In the genomic region with DNA sequence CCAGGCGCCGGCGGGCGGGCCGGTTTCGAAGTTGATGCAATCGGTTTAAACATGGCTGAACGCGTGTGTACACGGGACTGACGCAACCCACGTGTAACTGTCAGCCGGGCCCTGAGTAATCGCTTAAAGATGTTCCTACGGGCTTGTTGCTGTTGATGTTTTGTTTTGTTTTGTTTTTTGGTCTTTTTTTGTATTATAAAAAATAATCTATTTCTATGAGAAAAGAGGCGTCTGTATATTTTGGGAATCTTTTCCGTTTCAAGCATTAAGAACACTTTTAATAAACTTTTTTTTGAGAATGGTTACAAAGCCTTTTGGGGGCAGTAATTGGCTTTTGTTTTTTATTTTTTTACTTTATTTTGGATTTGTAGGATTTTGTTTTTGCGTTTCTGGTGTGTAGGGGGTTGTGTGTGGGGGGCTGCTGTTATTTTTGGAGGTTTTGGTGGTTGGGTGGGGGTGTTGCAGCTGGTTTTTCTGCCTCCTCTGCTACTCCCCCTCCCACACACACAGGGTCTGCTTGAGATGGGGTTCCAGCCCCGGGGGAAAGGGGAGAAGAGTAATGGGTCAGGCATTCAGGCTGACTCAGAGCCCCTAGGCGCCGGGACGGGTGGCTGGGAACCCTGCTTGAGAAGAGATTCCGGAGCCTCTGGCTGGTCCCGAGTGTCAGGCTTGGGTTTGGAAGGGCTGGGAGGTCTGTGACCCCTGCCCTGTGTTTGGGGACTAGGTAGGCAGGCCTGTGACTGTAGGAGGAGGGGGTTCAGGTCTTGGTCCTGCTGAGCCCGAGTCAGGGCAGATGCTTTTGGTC, we compare ENCODE assay signal across 1 cellular context.
TF ChIP-seq lines count a peak whose summit lies in the region.

No MANE protein-coding gene starts in this region.

TF ChIP-seq in HepG2, 621 proteins besides CTCF, POLR2A, EP300 and RAD21 (continued from another document and continues in another):
- TF ChIP-seq, protein P1, sequence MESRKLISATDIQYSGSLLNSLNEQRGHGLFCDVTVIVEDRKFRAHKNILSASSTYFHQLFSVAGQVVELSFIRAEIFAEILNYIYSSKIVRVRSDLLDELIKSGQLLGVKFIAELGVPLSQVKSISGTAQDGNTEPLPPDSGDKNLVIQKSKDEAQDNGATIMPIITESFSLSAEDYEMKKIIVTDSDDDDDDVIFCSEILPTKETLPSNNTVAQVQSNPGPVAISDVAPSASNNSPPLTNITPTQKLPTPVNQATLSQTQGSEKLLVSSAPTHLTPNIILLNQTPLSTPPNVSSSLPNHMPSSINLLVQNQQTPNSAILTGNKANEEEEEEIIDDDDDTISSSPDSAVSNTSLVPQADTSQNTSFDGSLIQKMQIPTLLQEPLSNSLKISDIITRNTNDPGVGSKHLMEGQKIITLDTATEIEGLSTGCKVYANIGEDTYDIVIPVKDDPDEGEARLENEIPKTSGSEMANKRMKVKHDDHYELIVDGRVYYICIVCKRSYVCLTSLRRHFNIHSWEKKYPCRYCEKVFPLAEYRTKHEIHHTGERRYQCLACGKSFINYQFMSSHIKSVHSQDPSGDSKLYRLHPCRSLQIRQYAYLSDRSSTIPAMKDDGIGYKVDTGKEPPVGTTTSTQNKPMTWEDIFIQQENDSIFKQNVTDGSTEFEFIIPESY (CRISPR knock-in tag; IDR thresholded peaks at IDR 0.05), result peak; percentile 50; the same call in 1 of the 2 replicates
- TF ChIP-seq SRSF9 (IDR thresholded peaks at IDR 0.05; ENCODE audit: borderline replicate concordance, insufficient read depth, low read depth, low read length, poor library complexity, severe bottlenecking) (no peak), ZNF501 (CRISPR knock-in tag; IDR thresholded peaks at IDR 0.05) (peak; percentile 4; the same call in 1 of the 2 replicates), FIP1L1 (IDR thresholded peaks at IDR 0.05; ENCODE audit: borderline replicate concordance, insufficient read depth, low read depth, low read length) (0 out of 2 replicates have a peak, but pooled peaks have one; percentile 66), GPN1 (CRISPR knock-in tag; IDR thresholded peaks at IDR 0.05; ENCODE audit: borderline replicate concordance) (no peak), MXD4 (CRISPR knock-in tag; IDR thresholded peaks at IDR 0.05) (peak; percentile 99), POLR2G (IDR thresholded peaks at IDR 0.05; ENCODE audit: low read depth, low read length) (peak; percentile 26; the same call in 1 of the 2 replicates), RBM39 (IDR thresholded peaks at IDR 0.05; ENCODE audit: low read depth, low read length, poor library complexity, severe bottlenecking) (no peak), KLF9 (CRISPR knock-in tag; IDR thresholded peaks at IDR 0.05; ENCODE audit: low read depth) (0 out of 2 replicates have a peak, but pooled peaks have one; percentile 37), SMAD3 (CRISPR knock-in tag; IDR thresholded peaks at IDR 0.05) (peak; percentile 75; the same call in 1 of the 2 replicates), ZGPAT (CRISPR knock-in tag; IDR thresholded peaks at IDR 0.05) (0 out of 2 replicates have a peak, but pooled peaks have one; percentile 57), PRMT3 (CRISPR knock-in tag; IDR thresholded peaks at IDR 0.05; ENCODE audit: borderline replicate concordance, low read depth) (no peak), ZBTB46 (CRISPR knock-in tag; IDR thresholded peaks at IDR 0.05; ENCODE audit: borderline replicate concordance) (0 out of 2 replicates have a peak, but pooled peaks have one; percentile 41), SP1 (IDR thresholded peaks at IDR 0.05) (no peak), SP1 (CRISPR knock-in tag; IDR thresholded peaks at IDR 0.05) (0 out of 2 replicates have a peak, but pooled peaks have one; percentile 7), POLR2AphosphoS5 (IDR thresholded peaks at IDR 0.05; ENCODE audit: low read depth, low read length) (peak; percentile 38), SOX5 (CRISPR knock-in tag; IDR thresholded peaks at IDR 0.05; ENCODE audit: borderline replicate concordance) (peak; percentile 60; the same call in 1 of the 2 replicates), ZNF547 (CRISPR knock-in tag; IDR thresholded peaks at IDR 0.05) (0 out of 2 replicates have a peak, but pooled peaks have one; percentile 58), ZNF3 (CRISPR knock-in tag; IDR thresholded peaks at IDR 0.05) (no peak), KAT8 (CRISPR knock-in tag; IDR thresholded peaks at IDR 0.05) (peak; percentile 76), YY1 (IDR thresholded peaks at IDR 0.05; ENCODE audit: insufficient read depth, insufficient replicate concordance, low read depth, low read length) (peak; percentile 95), ZHX1 (CRISPR knock-in tag; IDR thresholded peaks at IDR 0.05; ENCODE audit: low read depth) (peak; percentile 87; the same call in 1 of the 2 replicates), TBX2 (CRISPR knock-in tag; IDR thresholded peaks at IDR 0.05; ENCODE audit: borderline replicate concordance) (peak; percentile 9; the same call in 1 of the 2 replicates), AGO2 (optimal IDR thresholded peaks at IDR 0.05; ENCODE audit: low read depth, low read length) (peak; percentile 36), ZNF878 (CRISPR knock-in tag; IDR thresholded peaks at IDR 0.05) (0 out of 2 replicates have a peak, but pooled peaks have one; percentile 47), SALL1 (CRISPR knock-in tag; IDR thresholded peaks at IDR 0.05) (peak; percentile 40; the same call in 1 of the 2 replicates), ZNF674 (CRISPR knock-in tag; IDR thresholded peaks at IDR 0.05; ENCODE audit: low read depth) (0 out of 2 replicates have a peak, but pooled peaks have one; percentile 10), ZNF337 (CRISPR knock-in tag; IDR thresholded peaks at IDR 0.05; ENCODE audit: borderline replicate concordance, low read depth) (peak; percentile 33; the same call in 1 of the 2 replicates), YEATS2 (CRISPR knock-in tag; IDR thresholded peaks at IDR 0.05; ENCODE audit: borderline replicate concordance) (peak; percentile 55; the same call in 1 of the 2 replicates), HES4 (CRISPR knock-in tag; IDR thresholded peaks at IDR 0.05; ENCODE audit: borderline replicate concordance) (peak; percentile 60; the same call in 1 of the 2 replicates), HDAC1 (CRISPR knock-in tag; IDR thresholded peaks at IDR 0.05) (peak; percentile 79; the same call in 1 of the 2 replicates), PHF21A (CRISPR knock-in tag; IDR thresholded peaks at IDR 0.05) (peak; percentile 51; the same call in 1 of the 2 replicates), DMAP1 (CRISPR knock-in tag; IDR thresholded peaks at IDR 0.05) (peak; percentile 84; the same call in 1 of the 2 replicates), TFAP4 (IDR thresholded peaks at IDR 0.05; ENCODE audit: borderline replicate concordance, low read depth) (peak; percentile 70), KLF13 (CRISPR knock-in tag; IDR thresholded peaks at IDR 0.05) (no peak), FOXK1 (CRISPR knock-in tag; IDR thresholded peaks at IDR 0.05; ENCODE audit: borderline replicate concordance, low read depth) (peak; percentile 94), NFIC (IDR thresholded peaks at IDR 0.05; ENCODE audit: low read length) (peak; percentile 64; the same call in 1 of the 2 replicates), ZNF577 (CRISPR knock-in tag; IDR thresholded peaks at IDR 0.05; ENCODE audit: borderline replicate concordance, low read depth) (no peak; the same call in 1 of the 2 replicates), SSRP1 (CRISPR knock-in tag; IDR thresholded peaks at IDR 0.05) (peak; percentile 96)
- TF ChIP-seq, protein P2, sequence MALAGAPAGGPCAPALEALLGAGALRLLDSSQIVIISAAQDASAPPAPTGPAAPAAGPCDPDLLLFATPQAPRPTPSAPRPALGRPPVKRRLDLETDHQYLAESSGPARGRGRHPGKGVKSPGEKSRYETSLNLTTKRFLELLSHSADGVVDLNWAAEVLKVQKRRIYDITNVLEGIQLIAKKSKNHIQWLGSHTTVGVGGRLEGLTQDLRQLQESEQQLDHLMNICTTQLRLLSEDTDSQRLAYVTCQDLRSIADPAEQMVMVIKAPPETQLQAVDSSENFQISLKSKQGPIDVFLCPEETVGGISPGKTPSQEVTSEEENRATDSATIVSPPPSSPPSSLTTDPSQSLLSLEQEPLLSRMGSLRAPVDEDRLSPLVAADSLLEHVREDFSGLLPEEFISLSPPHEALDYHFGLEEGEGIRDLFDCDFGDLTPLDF (CRISPR knock-in tag; IDR thresholded peaks at IDR 0.05), result no peak; the same call in 1 of the 2 replicates
- TF ChIP-seq, protein P3, sequence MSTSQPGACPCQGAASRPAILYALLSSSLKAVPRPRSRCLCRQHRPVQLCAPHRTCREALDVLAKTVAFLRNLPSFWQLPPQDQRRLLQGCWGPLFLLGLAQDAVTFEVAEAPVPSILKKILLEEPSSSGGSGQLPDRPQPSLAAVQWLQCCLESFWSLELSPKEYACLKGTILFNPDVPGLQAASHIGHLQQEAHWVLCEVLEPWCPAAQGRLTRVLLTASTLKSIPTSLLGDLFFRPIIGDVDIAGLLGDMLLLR (CRISPR knock-in tag; IDR thresholded peaks at IDR 0.05), result peak; percentile 72
- TF ChIP-seq, protein P4, sequence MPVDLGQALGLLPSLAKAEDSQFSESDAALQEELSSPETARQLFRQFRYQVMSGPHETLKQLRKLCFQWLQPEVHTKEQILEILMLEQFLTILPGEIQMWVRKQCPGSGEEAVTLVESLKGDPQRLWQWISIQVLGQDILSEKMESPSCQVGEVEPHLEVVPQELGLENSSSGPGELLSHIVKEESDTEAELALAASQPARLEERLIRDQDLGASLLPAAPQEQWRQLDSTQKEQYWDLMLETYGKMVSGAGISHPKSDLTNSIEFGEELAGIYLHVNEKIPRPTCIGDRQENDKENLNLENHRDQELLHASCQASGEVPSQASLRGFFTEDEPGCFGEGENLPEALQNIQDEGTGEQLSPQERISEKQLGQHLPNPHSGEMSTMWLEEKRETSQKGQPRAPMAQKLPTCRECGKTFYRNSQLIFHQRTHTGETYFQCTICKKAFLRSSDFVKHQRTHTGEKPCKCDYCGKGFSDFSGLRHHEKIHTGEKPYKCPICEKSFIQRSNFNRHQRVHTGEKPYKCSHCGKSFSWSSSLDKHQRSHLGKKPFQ (CRISPR knock-in tag; IDR thresholded peaks at IDR 0.05; ENCODE audit: insufficient replicate concordance), result no peak
- TF ChIP-seq, protein P5, sequence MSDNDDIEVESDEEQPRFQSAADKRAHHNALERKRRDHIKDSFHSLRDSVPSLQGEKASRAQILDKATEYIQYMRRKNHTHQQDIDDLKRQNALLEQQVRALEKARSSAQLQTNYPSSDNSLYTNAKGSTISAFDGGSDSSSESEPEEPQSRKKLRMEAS (IDR thresholded peaks at IDR 0.05), result peak; percentile 98
- TF ChIP-seq, protein P6, sequence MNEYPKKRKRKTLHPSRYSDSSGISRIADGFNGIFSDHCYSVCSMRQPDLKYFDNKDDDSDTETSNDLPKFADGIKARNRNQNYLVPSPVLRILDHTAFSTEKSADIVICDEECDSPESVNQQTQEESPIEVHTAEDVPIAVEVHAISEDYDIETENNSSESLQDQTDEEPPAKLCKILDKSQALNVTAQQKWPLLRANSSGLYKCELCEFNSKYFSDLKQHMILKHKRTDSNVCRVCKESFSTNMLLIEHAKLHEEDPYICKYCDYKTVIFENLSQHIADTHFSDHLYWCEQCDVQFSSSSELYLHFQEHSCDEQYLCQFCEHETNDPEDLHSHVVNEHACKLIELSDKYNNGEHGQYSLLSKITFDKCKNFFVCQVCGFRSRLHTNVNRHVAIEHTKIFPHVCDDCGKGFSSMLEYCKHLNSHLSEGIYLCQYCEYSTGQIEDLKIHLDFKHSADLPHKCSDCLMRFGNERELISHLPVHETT (CRISPR knock-in tag; conservative IDR thresholded peaks at IDR 0.05), result peak; percentile 45; the same call in 1 of the 2 replicates
